ENCODE assay signal across 23 cellular contexts in genomic region chr7:22843681-22844309, GRCh38.
"Had no signal": no experiment of that assay in that cellular context is flagged by ENCODE, and none has a peak within 500 bp of the region (broad histone marks: within the 10 kb centered on the region; RNA-seq: fewer than 3 reads in every experiment).

No MANE protein-coding gene starts in this region.

- H3K4me1 Mint-ChIP-seq: natural killer cell; stimulated activated memory B cell treated with anti-CD40 and anti-IgM and Interleukin-4, amounts not matched to agents 10 μg/mL and 1 μg/mL and 100 μg/mL, for 72 hours had no signal

- H3K27ac Mint-ChIP-seq: activated naive CD4-positive, alpha-beta T cell treated with anti-CD3 and anti-CD28 coated beads for 36 hours; dendritic cell treated with granulocyte-macrophage colony-stimulating factor and Interleukin-4, amounts not matched to agents 40 ng/mL and 50 ng/mL, for 4 days; natural killer cell; stimulated activated memory B cell treated with anti-CD40 and anti-IgM and Interleukin-4, amounts not matched to agents 10 μg/mL and 1 μg/mL and 100 μg/mL, for 72 hours had no signal

- H3K9me3 Mint-ChIP-seq: activated naive CD4-positive, alpha-beta T cell treated with anti-CD3 and anti-CD28 coated beads for 36 hours; activated T-cell treated with anti-CD3 and anti-CD28 coated beads, Interleukin-2, amount 50 U/mL, for 4 hours; dendritic cell treated with granulocyte-macrophage colony-stimulating factor and Interleukin-4, amounts not matched to agents 40 ng/mL and 50 ng/mL, for 4 days; natural killer cell; stimulated activated memory B cell treated with anti-CD40 and anti-IgM and Interleukin-4, amounts not matched to agents 10 μg/mL and 1 μg/mL and 100 μg/mL, for 72 hours had no signal

- H2AFZ ChIP-seq: hepatocyte had no signal

- H3K4me3 Mint-ChIP-seq: activated naive CD4-positive, alpha-beta T cell treated with anti-CD3 and anti-CD28 coated beads for 36 hours; activated T-cell treated with anti-CD3 and anti-CD28 coated beads, Interleukin-2, amount 50 U/mL, for 4 hours; dendritic cell treated with granulocyte-macrophage colony-stimulating factor and Interleukin-4, amounts not matched to agents 40 ng/mL and 50 ng/mL, for 4 days; natural killer cell; stimulated activated memory B cell treated with anti-CD40 and anti-IgM and Interleukin-4, amounts not matched to agents 10 μg/mL and 1 μg/mL and 100 μg/mL, for 72 hours had no signal

- H3K4me3 ChIP-seq: body of pancreas, hepatocyte, stomach, transverse colon had no signal

- H3K27ac ChIP-seq: body of pancreas, foreskin keratinocyte, hepatocyte had no signal

- H3K36me3 Mint-ChIP-seq: natural killer cell; stimulated activated memory B cell treated with anti-CD40 and anti-IgM and Interleukin-4, amounts not matched to agents 10 μg/mL and 1 μg/mL and 100 μg/mL, for 72 hours had no signal

- H3K79me2 ChIP-seq: hepatocyte had no signal

- H3K4me1 ChIP-seq: body of pancreas, stomach, transverse colon had no signal

- FAIRE-seq: small intestine, TTC549, urothelium cell line had no signal

- H3K27me3 ChIP-seq: body of pancreas, foreskin keratinocyte, hepatocyte, stomach, transverse colon had no signal

- DNase-seq: activated CD4-positive, alpha-beta T cell treated with anti-CD3 and anti-CD28 coated beads, Interleukin-2, amount 50 U/mL, for 48 hours; activated CD8-positive, alpha-beta memory T cell treated with anti-CD3 and anti-CD28 coated beads, Interleukin-2, amount 50 U/mL, for 48 hours; activated naive CD4-positive, alpha-beta T cell treated with anti-CD3 and anti-CD28 coated beads for 36 hours; activated T-cell treated with anti-CD3 and anti-CD28 coated beads, Interleukin-2, amount 50 U/mL, for 4 hours; anterior cingulate cortex; body of pancreas; caudate nucleus; effector CD8-positive, alpha-beta T cell; foreskin keratinocyte; glutamatergic neuron; left ventricle myocardium superior; midbrain; natural killer cell; small intestine; stimulated activated CD4-positive, alpha-beta T cell treated with anti-CD3 and anti-CD28 coated beads, Interleukin-2, amount 100 ng/mL, for 24 hours; stomach; transverse colon had no signal

- H3K9me3 ChIP-seq: body of pancreas, stomach, transverse colon had no signal

- H3K36me3 ChIP-seq: stomach, transverse colon had no signal

- H3K4me2 ChIP-seq: hepatocyte had no signal

- ATAC-seq: activated T-cell treated with anti-CD3 and anti-CD28 coated beads, Interleukin-2, amount 50 U/mL, for 4 hours; body of pancreas; foreskin keratinocyte; natural killer cell; sciatic nerve; stimulated activated memory B cell treated with anti-CD40 and anti-IgM and Interleukin-4, amounts not matched to agents 10 μg/mL and 1 μg/mL and 100 μg/mL, for 72 hours had no signal
